Comparison of ENCODE assay signal across 13 cellular contexts in genomic region chrX:38103857-38104812, GRCh38.
A peak's percentile ranks its signal among the peaks of the same experiment; 100 is the strongest.
DNase-seq lines count a peak whose midpoint lies in the region; ATAC-seq, FAIRE-seq and TF ChIP-seq lines count a peak whose summit lies in the region.
"Had no signal": no experiment of that assay in that cellular context is flagged by ENCODE, and none has a peak within 500 bp of the region (broad histone marks: within the 10 kb centered on the region; RNA-seq: fewer than 3 reads in every experiment).

No MANE protein-coding gene starts in this region.

- H3K4me3 ChIP-seq in A549 (no peak overlapping the region), BE2C (ENCODE audit: low read depth, low read length) (no peak overlapping the region)
- H3K4me3 ChIP-seq: SJCRH30 had no signal

- TF ChIP-seq CTCF in A549 (IDR thresholded peaks at IDR 0.05) (no peak), BE2C (IDR thresholded peaks at IDR 0.05; ENCODE audit: low read depth, low read length) (no peak)

- H3K4me2 ChIP-seq in A549 = no peak overlapping the region

- TF ChIP-seq RAD21 in A549 (conservative IDR thresholded peaks at IDR 0.05 in 1 of 2, IDR thresholded peaks at IDR 0.05 in 1 of 2) = no peak

- ATAC-seq in A549 = no peak
- ATAC-seq in GM19324 (IDR thresholded peaks at IDR 0.05; ENCODE audit: low FRiP score, unreplicated experiment) = peak; percentile 90
- ATAC-seq in HG02852 (IDR thresholded peaks at IDR 0.05; ENCODE audit: unreplicated experiment) = peak; percentile 84
- peak; percentile 85 for ATAC-seq in HG03571 (IDR thresholded peaks at IDR 0.05; ENCODE audit: unreplicated experiment)

- H3K27ac ChIP-seq in A549 = no peak overlapping the region
- H3K27ac ChIP-seq: SJCRH30 had no signal

- CTCF ChIA-PET in A549 (lab: Yijun Ruan, JAX) = no interaction called here

- POLR2A ChIA-PET in A549 (lab: Yijun Ruan, JAX) = no interaction called here

- no peaks in the 10 kb centered on the region for H3K27me3 ChIP-seq in BE2C
- H3K27me3 ChIP-seq: SJCRH30 had no signal

- peak; percentile 88 for FAIRE-seq in A549 (lab: Jason Lieb, UNC)
- FAIRE-seq: kidney had no signal

- no peaks in the 10 kb centered on the region for H3K36me3 ChIP-seq in BE2C
- H3K36me3 ChIP-seq: SJCRH30 had no signal

- WGBS in A549 (ENCODE audit: missing lambda C conversion rate) = 38% methylated on average over 5 of the region's 5 CpGs

- no peak for TF ChIP-seq POLR2A in A549 (IDR thresholded peaks at IDR 0.05; ENCODE audit: low read length)

- no peaks in the 10 kb centered on the region for H3K9me3 ChIP-seq in A549
- no peaks in the 10 kb centered on the region for H3K9me3 ChIP-seq in BE2C
- H3K9me3 ChIP-seq: SJCRH30 had no signal

- TF ChIP-seq EP300 in A549 (IDR thresholded peaks at IDR 0.05) = no peak

- H3K4me1 ChIP-seq in A549 = no peaks in the 10 kb centered on the region
- H3K4me1 ChIP-seq in BE2C = no peaks in the 10 kb centered on the region
- H3K4me1 ChIP-seq: SJCRH30 had no signal

- DNase-seq in A549 (ENCODE audit: low read depth in 1 of 2, low spot score in 1 of 2) (no peak), BE2C (no peak), hippocampal formation (lab: John Stamatoyannopoulos, UW) (no peak), NCI-H345 (lab: John Stamatoyannopoulos, UW) (no peak), HPDE6-E6E7 (ENCODE audit: extremely low spot score) (no peak)
- DNase-seq: ACHN; activated CD4-positive, alpha-beta T cell treated with anti-CD3 and anti-CD28 coated beads, Interleukin-2, amount 50 U/mL, for 4 hours; kidney; SJCRH30; trophoblast cell had no signal

TF ChIP-seq in A549, 52 proteins besides CTCF, POLR2A, EP300 and RAD21:
- TF ChIP-seq ZNF302 (CRISPR knock-in tag; IDR thresholded peaks at IDR 0.05) (no peak), ATOH8 (CRISPR knock-in tag; IDR thresholded peaks at IDR 0.05; ENCODE audit: low read depth) (no peak), NFE2L2 (conservative IDR thresholded peaks at IDR 0.05; ENCODE audit: low read length) (no peak), CEBPB (IDR thresholded peaks at IDR 0.05) (no peak), KDM1A (IDR thresholded peaks at IDR 0.05; ENCODE audit: low read depth) (no peak), HEYL (CRISPR knock-in tag; IDR thresholded peaks at IDR 0.05) (no peak), CHD4 (IDR thresholded peaks at IDR 0.05; ENCODE audit: borderline replicate concordance) (no peak), POLR2AphosphoS2 (conservative IDR thresholded peaks at IDR 0.05; ENCODE audit: low read length) (no peak), ESRRA (IDR thresholded peaks at IDR 0.05; ENCODE audit: borderline replicate concordance, low read length) (no peak), PHF8 (IDR thresholded peaks at IDR 0.05; ENCODE audit: borderline replicate concordance, low read depth) (no peak), NR3C1 (IDR thresholded peaks at IDR 0.05) (no peak), MAZ (IDR thresholded peaks at IDR 0.05; ENCODE audit: borderline replicate concordance, low read depth, low read length) (no peak), JUN (IDR thresholded peaks at IDR 0.05) (no peak), RCOR1 (IDR thresholded peaks at IDR 0.05; ENCODE audit: low read depth, low read length) (no peak), MAX (IDR thresholded peaks at IDR 0.05) (no peak), PBX3 (IDR thresholded peaks at IDR 0.05) (no peak)
- TF ChIP-seq, protein P1, sequence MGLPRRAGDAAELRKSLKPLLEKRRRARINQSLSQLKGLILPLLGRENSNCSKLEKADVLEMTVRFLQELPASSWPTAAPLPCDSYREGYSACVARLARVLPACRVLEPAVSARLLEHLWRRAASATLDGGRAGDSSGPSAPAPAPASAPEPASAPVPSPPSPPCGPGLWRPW (IDR thresholded peaks at IDR 0.05) = no peak
- TF ChIP-seq, protein P2, sequence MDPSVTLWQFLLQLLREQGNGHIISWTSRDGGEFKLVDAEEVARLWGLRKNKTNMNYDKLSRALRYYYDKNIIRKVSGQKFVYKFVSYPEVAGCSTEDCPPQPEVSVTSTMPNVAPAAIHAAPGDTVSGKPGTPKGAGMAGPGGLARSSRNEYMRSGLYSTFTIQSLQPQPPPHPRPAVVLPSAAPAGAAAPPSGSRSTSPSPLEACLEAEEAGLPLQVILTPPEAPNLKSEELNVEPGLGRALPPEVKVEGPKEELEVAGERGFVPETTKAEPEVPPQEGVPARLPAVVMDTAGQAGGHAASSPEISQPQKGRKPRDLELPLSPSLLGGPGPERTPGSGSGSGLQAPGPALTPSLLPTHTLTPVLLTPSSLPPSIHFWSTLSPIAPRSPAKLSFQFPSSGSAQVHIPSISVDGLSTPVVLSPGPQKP (IDR thresholded peaks at IDR 0.05; ENCODE audit: low read depth, low read length) = no peak
TF ChIP-seq in A549: peak in this region for 0.

Comparison
In these comparisons a context has a peak if more than half of its experiments do, and no peak if none do; other contexts are left out.
1. ATAC-seq: peak in GM19324 (single experiment), HG02852 (single experiment) and HG03571 (single experiment); none in A549 (0 of 2).